ENCODE assay signal across 9 cellular contexts in genomic region chr12:46360908-46361666, GRCh38. TPM values are rescaled to one million over a fixed set of nuclear protein-coding genes. Genes with fewer than 3 reads are reported as not detected.
DNase-seq lines count a peak whose midpoint lies in the region; ATAC-seq, FAIRE-seq and TF ChIP-seq lines count a peak whose summit lies in the region.
"Had no signal": no experiment of that assay in that cellular context is flagged by ENCODE, and none has a peak within 500 bp of the region (broad histone marks: within the 10 kb centered on the region; RNA-seq: fewer than 3 reads in every experiment).

No MANE protein-coding gene starts in this region.

- H4K20me1 ChIP-seq in KMS-11 (ENCODE audit: insufficient read depth) (peaks cover 8% of the 10 kb centered on the region; the same call in 1 of the 2 replicates), keratinocyte (ENCODE audit: control insufficient read depth, extremely low read depth, insufficient read depth, low read length) (peaks cover 27% of the 10 kb centered on the region)

- no peak overlapping the region for H2AFZ ChIP-seq in KMS-11 (ENCODE audit: low read depth)
- no peak overlapping the region for H2AFZ ChIP-seq in keratinocyte (ENCODE audit: control insufficient read depth, low read length)

- DNase-seq in keratinocyte (ENCODE audit: low read depth, low spot score) (peak; percentile 41), AG08396 (ENCODE audit: low spot score) (no peak), NCI-H146 treated with DMSO at 0.1 percent for 48 hours (lab: John Stamatoyannopoulos, UW; ENCODE audit: unreplicated experiment) (no peak), anterior cingulate cortex (lab: John Stamatoyannopoulos, UW) (no peak), D721Med (ENCODE audit: insufficient read length, low spot score) (no peak)
- DNase-seq: left colon had no signal

- H3K79me2 ChIP-seq in KMS-11 (ENCODE audit: insufficient read depth, low read depth) (peaks cover 9% of the 10 kb centered on the region; the same call in 1 of the 2 replicates), keratinocyte (ENCODE audit: control insufficient read depth, insufficient read depth, low read length) (peaks cover 4% of the 10 kb centered on the region)

- 0 out of 2 replicates have a peak, but pooled peaks cover 3% of the 10 kb centered on the region for H3K27me3 ChIP-seq in KMS-11 (ENCODE audit: insufficient read depth, low read depth)
- no peaks in the 10 kb centered on the region for H3K27me3 ChIP-seq in keratinocyte (ENCODE audit: control insufficient read depth, extremely low read depth, insufficient read depth, low read length)

- FAIRE-seq in keratinocyte (lab: Jason Lieb, UNC) (no peak), D721Med (lab: Jason Lieb, UNC) (no peak)

- H3K4me1 ChIP-seq in KMS-11 (ENCODE audit: low read depth, poor library complexity, severe bottlenecking): peaks cover 81% of the 10 kb centered on the region
- peaks cover 40% of the 10 kb centered on the region for H3K4me1 ChIP-seq in keratinocyte (ENCODE audit: control insufficient read depth, extremely low read depth, insufficient read depth, low read length)

- no peaks in the 10 kb centered on the region for H3K9me3 ChIP-seq in keratinocyte (ENCODE audit: control insufficient read depth, low read depth, low read length)

- no peak overlapping the region for H3K9ac ChIP-seq in KMS-11
- H3K9ac ChIP-seq in keratinocyte (ENCODE audit: control insufficient read depth, extremely low read depth, insufficient read depth, low read length): no peak overlapping the region

- dilution Hi-C loops in keratinocyte (cut with MboI; ENCODE audit: extremely low pct_ligation_motif_present, low sequenced_read_pairs): no loop called here

- H3K9me1 ChIP-seq in keratinocyte (ENCODE audit: control insufficient read depth, extremely low read depth, insufficient read depth, low read length): no peaks in the 10 kb centered on the region

- no peak for TF ChIP-seq CTCF in KMS-11 (conservative IDR thresholded peaks at IDR 0.05; ENCODE audit: low read depth, low read length)
- no peak for TF ChIP-seq CTCF in keratinocyte (optimal IDR thresholded peaks at IDR 0.05 in 1 of 3, IDR thresholded peaks at IDR 0.05 in 1 of 3, conservative IDR thresholded peaks at IDR 0.05 in 1 of 3; ENCODE audit: extremely low read depth in 1 of 3, insufficient read depth in 2 of 3, low read length in 3 of 3)
- no peak for TF ChIP-seq CTCF in D721Med (IDR thresholded peaks at IDR 0.05; ENCODE audit: insufficient read depth, missing control alignments)

- peak overlapping the region; percentile 29 for H3K4me2 ChIP-seq in KMS-11
- no peak overlapping the region for H3K4me2 ChIP-seq in keratinocyte (ENCODE audit: control insufficient read depth, extremely low read depth, insufficient read depth, low read depth, low read length)

- H3K4me3 ChIP-seq in KMS-11 (IDR thresholded peaks at IDR 0.05; ENCODE audit: insufficient read depth, low read depth, low read length) (no peak overlapping the region), keratinocyte (ENCODE audit: control insufficient read depth in 2 of 3, extremely low read depth in 1 of 3, insufficient read depth in 2 of 3, low read depth in 1 of 3, low read length in 3 of 3) (no peak overlapping the region)

- ATAC-seq in GM18861 (IDR thresholded peaks at IDR 0.05; ENCODE audit: unreplicated experiment): peak; percentile 72
- ATAC-seq in GM21737 (IDR thresholded peaks at IDR 0.05; ENCODE audit: unreplicated experiment): peak; percentile 58
- ATAC-seq: left colon had no signal

- H3K36me3 ChIP-seq in KMS-11 (ENCODE audit: insufficient read depth): peaks cover 46% of the 10 kb centered on the region; the same call in 1 of the 2 replicates
- H3K36me3 ChIP-seq in keratinocyte (ENCODE audit: control insufficient read depth in 2 of 2, extremely low read depth in 1 of 2, insufficient read depth in 2 of 2, low read length in 2 of 2): peaks cover 19 to 42% of the 10 kb centered on the region in 2 experiments

- H3K27ac ChIP-seq in KMS-11 (peak overlapping the region; percentile 19; the same call in 1 of the 2 replicates), keratinocyte (ENCODE audit: control insufficient read depth, insufficient read depth, low read length) (no peak overlapping the region)

RNA-seq across cellular contexts. Expression of gene SLC38A2, which starts 11.5 kb away (rescaled TPM):
- polyA plus RNA-seq in keratinocyte: 213 to 577 TPM (median 375 TPM) in 3 replicates
- polyA plus RNA-seq in keratinocyte (2011; ENCODE audit: low read depth): 528 TPM
- polyA plus RNA-seq in keratinocyte (2011; cell fraction: cytosol; rRNA removed): 64.1 and 143 TPM in 2 replicates
- polyA plus RNA-seq in keratinocyte (2011; cell fraction: nucleus; rRNA removed): 720 and 1,040 TPM in 2 replicates
- 229 and 376 TPM in 2 replicates for polyA plus RNA-seq in keratinocyte (2012; ENCODE audit: low replicate concordance)
- 238 to 790 TPM (median 512 TPM) in 3 replicates for polyA minus RNA-seq in keratinocyte
- polyA minus RNA-seq in keratinocyte (2011; cell fraction: cytosol; rRNA and poly(A)+ RNA removed): 139 TPM
- polyA minus RNA-seq in keratinocyte (2011; cell fraction: nucleus; rRNA and poly(A)+ RNA removed): 1,093 and 1,815 TPM in 2 replicates
